In the genomic region with DNA sequence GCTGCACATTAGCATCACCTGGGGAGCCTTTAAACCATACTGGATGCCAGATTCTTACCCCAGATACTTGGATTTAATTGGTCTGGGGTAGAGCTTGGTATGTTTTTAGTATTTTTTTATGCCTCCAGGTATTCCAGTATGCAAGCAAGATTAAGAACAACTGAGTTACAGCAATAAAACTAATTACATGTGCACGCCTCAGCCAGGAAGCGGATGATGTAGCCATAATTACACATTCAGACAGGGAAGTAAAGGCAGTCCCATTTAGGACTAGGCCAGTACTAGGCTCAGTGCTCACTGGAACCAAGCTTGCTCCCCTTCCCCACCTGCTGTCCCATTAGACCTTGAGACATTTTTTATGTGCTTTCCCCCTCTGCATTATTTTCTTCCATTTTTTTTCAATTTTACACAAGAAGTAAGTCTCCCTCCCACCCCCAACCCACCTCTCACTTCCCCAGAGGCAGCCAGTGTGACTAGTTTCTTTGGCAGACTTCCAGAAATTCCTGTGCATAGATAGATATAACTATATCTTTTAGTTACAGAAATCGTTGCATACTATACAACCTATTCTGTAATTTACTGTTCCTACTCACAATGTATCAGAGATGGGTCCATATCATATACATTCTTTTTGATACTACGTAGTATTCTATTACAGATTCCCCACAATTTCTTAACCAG, we compare ENCODE assay signal across 2 cellular contexts.
A peak's percentile ranks its signal among the peaks of the same experiment; 100 is the strongest.
TF ChIP-seq lines count a peak whose summit lies in the region.

No MANE protein-coding gene starts in this region.

TF ChIP-seq in Ishikawa, 13 proteins besides CTCF, POLR2A, EP300 and RAD21:
- TF ChIP-seq, protein P1, sequence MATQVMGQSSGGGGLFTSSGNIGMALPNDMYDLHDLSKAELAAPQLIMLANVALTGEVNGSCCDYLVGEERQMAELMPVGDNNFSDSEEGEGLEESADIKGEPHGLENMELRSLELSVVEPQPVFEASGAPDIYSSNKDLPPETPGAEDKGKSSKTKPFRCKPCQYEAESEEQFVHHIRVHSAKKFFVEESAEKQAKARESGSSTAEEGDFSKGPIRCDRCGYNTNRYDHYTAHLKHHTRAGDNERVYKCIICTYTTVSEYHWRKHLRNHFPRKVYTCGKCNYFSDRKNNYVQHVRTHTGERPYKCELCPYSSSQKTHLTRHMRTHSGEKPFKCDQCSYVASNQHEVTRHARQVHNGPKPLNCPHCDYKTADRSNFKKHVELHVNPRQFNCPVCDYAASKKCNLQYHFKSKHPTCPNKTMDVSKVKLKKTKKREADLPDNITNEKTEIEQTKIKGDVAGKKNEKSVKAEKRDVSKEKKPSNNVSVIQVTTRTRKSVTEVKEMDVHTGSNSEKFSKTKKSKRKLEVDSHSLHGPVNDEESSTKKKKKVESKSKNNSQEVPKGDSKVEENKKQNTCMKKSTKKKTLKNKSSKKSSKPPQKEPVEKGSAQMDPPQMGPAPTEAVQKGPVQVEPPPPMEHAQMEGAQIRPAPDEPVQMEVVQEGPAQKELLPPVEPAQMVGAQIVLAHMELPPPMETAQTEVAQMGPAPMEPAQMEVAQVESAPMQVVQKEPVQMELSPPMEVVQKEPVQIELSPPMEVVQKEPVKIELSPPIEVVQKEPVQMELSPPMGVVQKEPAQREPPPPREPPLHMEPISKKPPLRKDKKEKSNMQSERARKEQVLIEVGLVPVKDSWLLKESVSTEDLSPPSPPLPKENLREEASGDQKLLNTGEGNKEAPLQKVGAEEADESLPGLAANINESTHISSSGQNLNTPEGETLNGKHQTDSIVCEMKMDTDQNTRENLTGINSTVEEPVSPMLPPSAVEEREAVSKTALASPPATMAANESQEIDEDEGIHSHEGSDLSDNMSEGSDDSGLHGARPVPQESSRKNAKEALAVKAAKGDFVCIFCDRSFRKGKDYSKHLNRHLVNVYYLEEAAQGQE (IDR thresholded peaks at IDR 0.05; ENCODE audit: low read depth): no peak
- no peak for TF ChIP-seq FOXM1 (IDR thresholded peaks at IDR 0.05; ENCODE audit: borderline replicate concordance, low read depth)
- no peak for TF ChIP-seq ZBTB7A (IDR thresholded peaks at IDR 0.05; ENCODE audit: low read depth)
- TF ChIP-seq CEBPB (IDR thresholded peaks at IDR 0.05): no peak
- TF ChIP-seq, protein P2, sequence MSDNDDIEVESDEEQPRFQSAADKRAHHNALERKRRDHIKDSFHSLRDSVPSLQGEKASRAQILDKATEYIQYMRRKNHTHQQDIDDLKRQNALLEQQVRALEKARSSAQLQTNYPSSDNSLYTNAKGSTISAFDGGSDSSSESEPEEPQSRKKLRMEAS (IDR thresholded peaks at IDR 0.05): no peak
- TF ChIP-seq TCF12 (IDR thresholded peaks at IDR 0.05; ENCODE audit: low read depth): no peak
- TF ChIP-seq, protein P3, sequence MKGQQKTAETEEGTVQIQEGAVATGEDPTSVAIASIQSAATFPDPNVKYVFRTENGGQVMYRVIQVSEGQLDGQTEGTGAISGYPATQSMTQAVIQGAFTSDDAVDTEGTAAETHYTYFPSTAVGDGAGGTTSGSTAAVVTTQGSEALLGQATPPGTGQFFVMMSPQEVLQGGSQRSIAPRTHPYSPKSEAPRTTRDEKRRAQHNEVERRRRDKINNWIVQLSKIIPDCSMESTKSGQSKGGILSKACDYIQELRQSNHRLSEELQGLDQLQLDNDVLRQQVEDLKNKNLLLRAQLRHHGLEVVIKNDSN (IDR thresholded peaks at IDR 0.05): no peak
- no peak for TF ChIP-seq YY1 (IDR thresholded peaks at IDR 0.05; ENCODE audit: low read depth)
- peak; percentile 50; the same call in 1 of the 2 replicates for TF ChIP-seq NFIC (IDR thresholded peaks at IDR 0.05)
- no peak for TF ChIP-seq CREB1 (IDR thresholded peaks at IDR 0.05; ENCODE audit: low read depth)
- TF ChIP-seq TAF1 (IDR thresholded peaks at IDR 0.05; ENCODE audit: low read depth): no peak
- TF ChIP-seq EGR1 (IDR thresholded peaks at IDR 0.05): no peak
- 0 out of 2 replicates have a peak, but pooled peaks have one; percentile 30 for TF ChIP-seq TEAD4 (IDR thresholded peaks at IDR 0.05)

TF ChIP-seq in K562, 482 proteins besides CTCF, POLR2A, EP300 and RAD21 (continued from another document):
- TF ChIP-seq ARID1B (IDR thresholded peaks at IDR 0.05): peak; percentile 36; the same call in 1 of the 2 replicates
- TF ChIP-seq MCM5 (IDR thresholded peaks at IDR 0.05; ENCODE audit: low read depth): no peak
- TF ChIP-seq FOS (IDR thresholded peaks at IDR 0.05; ENCODE audit: extremely low read depth, insufficient read length): no peak
- TF ChIP-seq ZNF589 (CRISPR knock-in tag; IDR thresholded peaks at IDR 0.05; ENCODE audit: low read depth): no peak
- no peak for TF ChIP-seq POLR2G (IDR thresholded peaks at IDR 0.05; ENCODE audit: low read depth, low read length)
- no peak for TF ChIP-seq DMBX1 (CRISPR knock-in tag; IDR thresholded peaks at IDR 0.05; ENCODE audit: borderline replicate concordance)
- TF ChIP-seq ZBTB17 (CRISPR knock-in tag; IDR thresholded peaks at IDR 0.05): no peak
- peak; percentile 80 for TF ChIP-seq NFIC (IDR thresholded peaks at IDR 0.05)
- TF ChIP-seq SAP30 (IDR thresholded peaks at IDR 0.05; ENCODE audit: borderline replicate concordance, insufficient read depth, low read depth, low read length, poor library complexity, severe bottlenecking): no peak
